8 cellular contexts compared by ENCODE assay signal in genomic region chr22:46006379-46007002, GRCh38. TPM values are rescaled to one million over a fixed set of nuclear protein-coding genes. Genes with fewer than 3 reads are reported as not detected.
DNase-seq lines count a peak whose midpoint lies in the region; ATAC-seq and TF ChIP-seq lines count a peak whose summit lies in the region.

No MANE protein-coding gene starts in this region.

- H3K27me3 ChIP-seq in Caco-2 (replicated peaks; ENCODE audit: control insufficient read depth, insufficient read depth, low read length), result no peaks in the 10 kb centered on the region

- H3K4me1 Mint-ChIP-seq in Caco-2 (ENCODE audit: low read depth, unreplicated experiment), result no peaks in the 10 kb centered on the region
- H3K4me1 Mint-ChIP-seq in neural crest cell, result no peaks in the 10 kb centered on the region

- POLR2A ChIA-PET in Caco-2 (lab: Charles Lee), result interaction anchor here (0.6 to 0.8 kb wide), 3 partner anchors 12 to 110 kb away, joined by 3 to 11 read pairs (median 3); no protein-coding TSS in a partner anchor

- BruUV-seq in Caco-2 (replicated peaks; lab: Mats Ljungman, UMichigan), result no TSS peak

- no peaks in the 10 kb centered on the region for H3K36me3 Mint-ChIP-seq in Caco-2 (ENCODE audit: insufficient read depth, unreplicated experiment)
- H3K36me3 Mint-ChIP-seq in neural crest cell (ENCODE audit: low read depth), result no peaks in the 10 kb centered on the region

- H3K36me3 ChIP-seq in Caco-2 (ENCODE audit: control insufficient read depth, insufficient read depth, low read length), result no peaks in the 10 kb centered on the region

- no peak overlapping the region for H3K4me3 ChIP-seq in Caco-2 (ENCODE audit: low read depth, low read length)
- no peak overlapping the region for H3K4me3 ChIP-seq in Jurkat, Clone E6-1 (ENCODE audit: low read length)

- H3K27ac Mint-ChIP-seq in Caco-2 (ENCODE audit: unreplicated experiment), result no peak overlapping the region
- no peak overlapping the region for H3K27ac Mint-ChIP-seq in neural crest cell (ENCODE audit: unreplicated experiment)

- H3K9me3 ChIP-seq in Caco-2, result 0 out of 2 replicates have a peak, but pooled peaks cover 5% of the 10 kb centered on the region

- intact Hi-C loops in Caco-2 (cut with micrococcal nuclease; ENCODE audit: unreplicated experiment), result loop anchor here (1.0 kb wide), 1 partner anchor 110 kb away; no protein-coding TSS in a partner anchor

- no peak overlapping the region for H3K4me3 Mint-ChIP-seq in Caco-2 (ENCODE audit: unreplicated experiment)
- no peak overlapping the region for H3K4me3 Mint-ChIP-seq in neural crest cell

- no peaks in the 10 kb centered on the region for H3K27me3 Mint-ChIP-seq in Caco-2 (ENCODE audit: insufficient read depth, unreplicated experiment)
- no peaks in the 10 kb centered on the region for H3K27me3 Mint-ChIP-seq in neural crest cell (ENCODE audit: low read depth)

- peak; percentile 93 for ATAC-seq in stimulated activated naive CD8-positive, alpha-beta T cell treated with anti-CD3 and anti-CD28 coated beads, Interleukin-15, Interleukin-2, amounts not matched to agents 100 U/mL and 50 U/mL, for 24 hours
- no peak for ATAC-seq in HG03280 (IDR thresholded peaks at IDR 0.05; ENCODE audit: unreplicated experiment)

- no peaks in the 10 kb centered on the region for H3K9me3 Mint-ChIP-seq in Caco-2 (ENCODE audit: unreplicated experiment)
- H3K9me3 Mint-ChIP-seq in neural crest cell, result no peaks in the 10 kb centered on the region

- peaks cover 8% of the 10 kb centered on the region; the same call in 1 of the 2 replicates for H3K4me1 ChIP-seq in Caco-2

- CTCF ChIA-PET in Caco-2 (lab: Charles Lee), result interaction anchor here (0.5 to 4.2 kb wide), 30 partner anchors 8 to 986 kb away, joined by 3 to 97 read pairs (median 4); partner anchors contain the start of gene CDPF1

- TF ChIP-seq CTCF in Caco-2 (IDR thresholded peaks at IDR 0.05; ENCODE audit: insufficient read depth in 1 of 2, low read depth in 1 of 2, low read length in 1 of 2, severe bottlenecking in 1 of 2, unreplicated experiment in 1 of 2), result peak; percentile 87 to 90
- peak; percentile 97 for TF ChIP-seq CTCF in neural crest cell (conservative IDR thresholded peaks at IDR 0.05)

- DNase-seq in Caco-2 (peak; percentile 89 to 90), SHP77 treated with DMSO at 0.1 percent for 48 hours (lab: John Stamatoyannopoulos, UW) (peak; percentile 75), activated gamma-delta T cell (lab: John Stamatoyannopoulos, UW) (peak; percentile 44), fibroblast of the conjunctiva (ENCODE audit: low read depth) (peak; percentile 86), neural crest cell (ENCODE audit: low read depth, low spot score) (peak; percentile 90)
- peak; percentile 56 for DNase-seq in Jurkat, Clone E6-1 (ENCODE audit: low read depth, low spot score)
- peak; percentile 96 for DNase-seq in stimulated activated naive CD8-positive, alpha-beta T cell treated with anti-CD3 and anti-CD28 coated beads, Interleukin-15, Interleukin-2, amounts not matched to agents 100 U/mL and 50 U/mL, for 24 hours

RNA-seq across cellular contexts. Expression of gene WNT7B, which starts 29.5 kb away (rescaled TPM):
- total RNA-seq in Caco-2 (2022) (0.57 and 0.77 TPM in 2 replicates), neural crest cell (12.6 and 14.2 TPM in 2 replicates)
- polyA plus RNA-seq in Jurkat, Clone E6-1 (2012; ENCODE audit: insufficient read depth, insufficient read length), result not detected

Comparison
In these comparisons a context has a peak if more than half of its experiments do, and no peak if none do; other contexts are left out.
1. DNase-seq: peak in every context shown above with its lines; median percentile 96 in stimulated activated naive CD8-positive, alpha-beta T cell treated with anti-CD3 and anti-CD28 coated beads, Interleukin-15, Interleukin-2, amounts not matched to agents 100 U/mL and 50 U/mL, for 24 hours; 90 in neural crest cell; 90 in Caco-2; 86 in fibroblast of the conjunctiva; 75 in SHP77 treated with DMSO at 0.1 percent for 48 hours; 56 in Jurkat, Clone E6-1; 44 in activated gamma-delta T cell.